ENCODE assay signal across 10 cellular contexts in the genomic region with DNA sequence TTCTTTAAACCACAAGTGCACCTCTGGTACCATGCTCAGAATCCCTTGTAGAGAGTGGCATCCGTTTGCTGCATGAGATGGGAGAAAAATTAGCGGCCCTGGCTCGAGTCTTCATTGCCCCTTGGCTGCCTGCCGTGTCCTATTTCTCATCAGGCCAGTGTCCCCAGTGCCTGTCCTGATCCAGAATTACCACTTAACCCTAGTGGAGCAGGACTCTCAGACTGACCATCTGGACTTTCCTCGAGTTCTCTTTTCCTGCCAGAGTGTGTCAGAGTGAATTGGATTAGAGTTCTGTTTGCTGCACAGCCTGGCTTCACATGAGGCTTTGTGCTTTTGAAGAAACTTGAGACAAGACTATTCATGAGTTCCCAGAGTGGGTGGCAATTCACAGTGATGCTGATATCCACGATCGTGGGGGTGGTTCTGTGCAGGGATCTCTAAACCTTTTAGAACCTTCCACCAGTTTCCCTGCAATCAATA.
DNase-seq lines count a peak whose midpoint lies in the region; ATAC-seq and TF ChIP-seq lines count a peak whose summit lies in the region.
"Had no signal": no experiment of that assay in that cellular context is flagged by ENCODE, and none has a peak within 500 bp of the region (broad histone marks: within the 10 kb centered on the region; RNA-seq: fewer than 3 reads in every experiment).

No MANE protein-coding gene starts in this region.

- DNase-seq in Ammon's horn (ENCODE audit: low spot score) (peak; percentile 32), ascending aorta (ENCODE audit: low spot score in 2 of 2) (no peak), left cardiac atrium (no peak), omental fat pad (ENCODE audit: low spot score) (no peak), retina (no peak), epidermal melanocyte (ENCODE audit: insufficient read length, low spot score) (no peak), OCI-M2 (lab: John Stamatoyannopoulos, UW; ENCODE audit: unreplicated experiment) (no peak)
- DNase-seq: BE2C had no signal

- H3K9me3 ChIP-seq in ascending aorta: no peaks in the 10 kb centered on the region
- H3K9me3 ChIP-seq: BE2C had no signal

- ATAC-seq in left cardiac atrium: peak; percentile 77 to 86
- peak; percentile 45 for ATAC-seq in omental fat pad (ENCODE audit: low FRiP score)
- no peak for ATAC-seq in HG02610 (IDR thresholded peaks at IDR 0.05; ENCODE audit: unreplicated experiment)
- ATAC-seq: K562 had no signal

- H3K4me3 ChIP-seq in ascending aorta: no peak overlapping the region
- H3K4me3 ChIP-seq: K562 had no signal

- no peaks in the 10 kb centered on the region for H3K36me3 ChIP-seq in ascending aorta
- H3K36me3 ChIP-seq: BE2C had no signal

- H3K4me1 ChIP-seq in ascending aorta: peaks cover 9 to 18% of the 10 kb centered on the region in 2 donors
- H3K4me1 ChIP-seq: BE2C had no signal

- intact Hi-C loops in ascending aorta (cut with DNase I): no loop called here
- intact Hi-C loops in left cardiac atrium (cut with DNase I): no loop called here

- peak overlapping the region; percentile 5 to 19 for H3K27ac ChIP-seq in ascending aorta

- H3K27me3 ChIP-seq in ascending aorta: no peaks in the 10 kb centered on the region
- H3K27me3 ChIP-seq: BE2C had no signal

- no peak for TF ChIP-seq CTCF in ascending aorta (IDR thresholded peaks at IDR 0.05)
- TF ChIP-seq CTCF in omental fat pad (IDR thresholded peaks at IDR 0.05): no peak
